9 cellular contexts compared by ENCODE assay signal in the genomic region with DNA sequence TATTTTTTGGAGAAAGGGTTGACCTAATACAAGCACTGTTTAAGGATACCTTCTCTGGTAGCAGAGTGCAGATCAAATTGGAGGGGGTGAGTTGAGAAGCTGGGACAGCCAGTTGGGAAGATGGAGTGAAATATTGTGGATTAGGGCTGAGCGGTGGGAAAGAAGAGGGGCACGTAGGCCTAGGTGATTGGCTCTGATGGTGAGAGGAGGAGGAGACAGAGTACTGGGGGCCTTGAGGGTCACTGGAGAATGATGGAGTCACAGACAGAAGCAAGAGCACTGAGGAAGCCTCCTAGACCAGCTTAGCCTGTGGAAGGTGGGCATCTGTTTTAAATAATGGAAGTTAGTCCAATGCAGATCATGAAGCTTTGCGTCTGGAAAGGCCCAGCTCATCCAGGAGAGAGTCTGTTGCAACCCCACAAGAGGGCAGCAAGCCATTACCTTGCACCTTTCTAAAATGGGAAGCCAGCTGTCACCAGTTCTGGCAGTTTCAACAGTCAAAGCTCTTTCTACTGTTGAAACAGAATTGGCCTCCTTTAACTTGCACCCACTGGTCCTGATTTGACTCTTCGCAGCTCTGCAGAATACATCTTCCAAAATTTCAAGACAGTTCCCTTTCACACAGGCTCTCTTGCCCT. TPM values are rescaled to one million over a fixed set of nuclear protein-coding genes. Genes with fewer than 3 reads are reported as not detected.
DNase-seq lines count a peak whose midpoint lies in the region; ATAC-seq, FAIRE-seq and TF ChIP-seq lines count a peak whose summit lies in the region.
"Had no signal": no experiment of that assay in that cellular context is flagged by ENCODE, and none has a peak within 500 bp of the region (broad histone marks: within the 10 kb centered on the region; RNA-seq: fewer than 3 reads in every experiment).

No MANE protein-coding gene starts in this region.

- H3K9me3 ChIP-seq in ascending aorta: no peaks in the 10 kb centered on the region

- no peak overlapping the region for H3K27ac ChIP-seq in ascending aorta

- intact Hi-C loops in CD14-positive monocyte (cut with micrococcal nuclease): no loop called here
- intact Hi-C loops in ascending aorta (cut with DNase I): no loop called here

- DNase-seq in CD14-positive monocyte (ENCODE audit: low spot score) (no peak), GM18507 (ENCODE audit: extremely low spot score, insufficient read length, low read depth) (no peak), NCI-H524 treated with DMSO at 0.1 percent for 48 hours (lab: John Stamatoyannopoulos, UW) (peak; percentile 25), ascending aorta (ENCODE audit: low spot score in 2 of 2) (no peak), kidney glomerular epithelial cell (lab: John Stamatoyannopoulos, UW) (peak; percentile 67), inferior parietal cortex (ENCODE audit: extremely low spot score) (no peak), NCI-H446 treated with DMSO at 0.1 percent for 48 hours (lab: John Stamatoyannopoulos, UW) (no peak)

- H3K4me3 ChIP-seq in ascending aorta: no peak overlapping the region

- H3K27me3 ChIP-seq in ascending aorta: no peaks in the 10 kb centered on the region

- H3K27me3 Mint-ChIP-seq in CD14-positive monocyte (ENCODE audit: low read depth in 3 of 3): peaks cover 5 to 17% (median 6%) of the 10 kb centered on the region in 3 donors

- ATAC-seq in HG02623 (IDR thresholded peaks at IDR 0.05; ENCODE audit: unreplicated experiment): no peak

- peak; percentile 34 for TF ChIP-seq CTCF in CD14-positive monocyte (IDR thresholded peaks at IDR 0.05)
- TF ChIP-seq CTCF in ascending aorta (IDR thresholded peaks at IDR 0.05): peak; percentile 11 to 38 (median 26)

- H3K36me3 ChIP-seq in ascending aorta: no peaks in the 10 kb centered on the region

- no peak overlapping the region for H3K27ac Mint-ChIP-seq in CD14-positive monocyte

- peak; percentile 73 for FAIRE-seq in GM18507 (lab: Jason Lieb, UNC)

- H3K4me1 ChIP-seq in ascending aorta: no peaks in the 10 kb centered on the region

- H3K9me3 Mint-ChIP-seq in CD14-positive monocyte: peaks cover 0 to 3% (median 1%) of the 10 kb centered on the region in 7 donors
- H3K9me3 Mint-ChIP-seq: IgD-negative memory B cell had no signal

- no peaks in the 10 kb centered on the region for H3K36me3 Mint-ChIP-seq in CD14-positive monocyte
- H3K36me3 Mint-ChIP-seq: IgD-negative memory B cell had no signal

- H3K4me3 Mint-ChIP-seq in CD14-positive monocyte: no peak overlapping the region

- peaks cover 2% of the 10 kb centered on the region for H3K4me1 Mint-ChIP-seq in CD14-positive monocyte
- H3K4me1 Mint-ChIP-seq: IgD-negative memory B cell had no signal

RNA-seq across cellular contexts. Expression of a gene that starts 11.8 kb away (rescaled TPM):
- polyA plus RNA-seq in CD14-positive monocyte: not detected
- 13.5 TPM for total RNA-seq in ascending aorta

RNA-seq across cellular contexts. Expression of a gene that starts 13.3 kb away (rescaled TPM):
- polyA plus RNA-seq in CD14-positive monocyte: 1 to 10 TPM; 5.1 to 5.5 TPM
- 20.2 TPM for total RNA-seq in ascending aorta

RNA-seq across cellular contexts. Expression of a gene that starts 18.8 kb away (rescaled TPM):
- 1 to 10 TPM in 1 of 2 donors, under 1 TPM in 1; 0.79 to 3.2 TPM for polyA plus RNA-seq in CD14-positive monocyte
- 3.7 TPM for total RNA-seq in ascending aorta

RNA-seq across cellular contexts. Expression of a gene that starts 33.6 kb away (rescaled TPM):
- 100 to 1,000 TPM; 117 to 130 TPM for polyA plus RNA-seq in CD14-positive monocyte
- total RNA-seq in ascending aorta: 8.3 TPM

Comparison
In these comparisons a context has a peak if more than half of its experiments do, and no peak if none do; other contexts are left out.
1. DNase-seq: peak in NCI-H524 treated with DMSO at 0.1 percent for 48 hours (single experiment) and kidney glomerular epithelial cell (single experiment); none in CD14-positive monocyte (single experiment), GM18507 (single experiment), ascending aorta (0 of 2), inferior parietal cortex (single experiment) and NCI-H446 treated with DMSO at 0.1 percent for 48 hours (single experiment).